Comparison of ENCODE assay signal across 19 cellular contexts in genomic region chr1:235624751-235625192, GRCh38. TPM values are rescaled to one million over a fixed set of nuclear protein-coding genes. Genes with fewer than 3 reads are reported as not detected.
A peak's percentile ranks its signal among the peaks of the same experiment; 100 is the strongest.
DNase-seq lines count a peak whose midpoint lies in the region; ATAC-seq, FAIRE-seq and TF ChIP-seq lines count a peak whose summit lies in the region.
"Had no signal": no experiment of that assay in that cellular context is flagged by ENCODE, and none has a peak within 500 bp of the region (broad histone marks: within the 10 kb centered on the region; RNA-seq: fewer than 3 reads in every experiment).

No MANE protein-coding gene starts in this region.

- H2AK5ac ChIP-seq in neuronal stem cell (ENCODE audit: low read depth, low read length): no peak overlapping the region

- peak overlapping the region; percentile 67 for H3K14ac ChIP-seq in neuronal stem cell (ENCODE audit: low read length)

- peak overlapping the region; percentile 78 for H4K8ac ChIP-seq in neuronal stem cell (ENCODE audit: low read depth, low read length)

- ATAC-seq in right lobe of liver: no peak
- ATAC-seq: left lobe of liver, natural killer cell had no signal

- no peak overlapping the region for H3K27ac ChIP-seq in endothelial cell of umbilical vein (ENCODE audit: insufficient read depth, low read depth, low read length)
- no peak overlapping the region for H3K27ac ChIP-seq in neuronal stem cell (replicated peaks; ENCODE audit: low read length)
- no peak overlapping the region for H3K27ac ChIP-seq in small intestine (ENCODE audit: low read depth in 1 of 2, low read length in 1 of 2)
- H3K27ac ChIP-seq in OCI-LY7 (ENCODE audit: low read depth, low read length, poor library complexity, severe bottlenecking): no peak overlapping the region
- H3K27ac ChIP-seq in right lobe of liver: no peak overlapping the region
- H3K27ac ChIP-seq: C4-2B had no signal

- dilution Hi-C loops in endothelial cell of umbilical vein (cut with MboI; ENCODE audit: extremely low pct_ligation_motif_present, low sequenced_read_pairs): no loop called here

- TF ChIP-seq POLR2A in endothelial cell of umbilical vein (IDR thresholded peaks at IDR 0.05; ENCODE audit: low read depth, low read length) (no peak), right lobe of liver (IDR thresholded peaks at IDR 0.05) (no peak)

- no CpG with 5 or more reads among the region's 6 CpGs for WGBS in neuronal stem cell (ENCODE audit: extremely low coverage in 2 of 2, insufficient read length in 2 of 2, insufficient replicate concordance in 1 of 2), 2 donors
- 35 to 63% (median 51%) methylated on average over 6 of the region's 6 CpGs for WGBS in small intestine, 3 donors
- WGBS in right lobe of liver (ENCODE audit: insufficient coverage, low coverage, low lambda C conversion rate, missing lambda C conversion rate): 31% methylated on average over 6 of the region's 6 CpGs

- H3K27me3 ChIP-seq in endothelial cell of umbilical vein (ENCODE audit: control insufficient read depth in 2 of 2, insufficient read depth in 2 of 2, low read length in 2 of 2): peaks cover 4 to 9% of the 10 kb centered on the region in 2 experiments
- H3K27me3 ChIP-seq in neuronal stem cell (ENCODE audit: control insufficient read depth in 3 of 3, insufficient read depth in 3 of 3, low read depth in 1 of 3, low read length in 3 of 3): no peaks in the 10 kb centered on the region
- H3K27me3 ChIP-seq in small intestine (ENCODE audit: control insufficient read depth in 2 of 2, insufficient read depth in 2 of 2, low read length in 2 of 2): peaks cover 0 to 2% of the 10 kb centered on the region in 2 donors
- no peaks in the 10 kb centered on the region for H3K27me3 ChIP-seq in right lobe of liver

- no peak overlapping the region for H2BK5ac ChIP-seq in neuronal stem cell (ENCODE audit: low read length)

- no peak overlapping the region for H2BK15ac ChIP-seq in neuronal stem cell (ENCODE audit: low read length)

- POLR2A ChIA-PET in endothelial cell of umbilical vein (lab: Charles Lee): no interaction called here
- POLR2A ChIA-PET in OCI-LY7 (lab: Charles Lee): interaction anchor here (1.0 kb wide), 1 partner anchor 235 kb away, joined by 3 read pairs; no protein-coding TSS in a partner anchor

- peak; percentile 45 for DNase-seq in GF-D8 (lab: John Stamatoyannopoulos, UW)
- DNase-seq in MV-4-11 (lab: John Stamatoyannopoulos, UW): peak; percentile 53
- peak; percentile 73 for DNase-seq in endothelial cell of umbilical vein (ENCODE audit: low read depth, low spot score)
- DNase-seq in neuronal stem cell (ENCODE audit: low spot score): no peak
- no peak for DNase-seq in small intestine
- DNase-seq in cortex of kidney (lab: John Stamatoyannopoulos, UW): no peak
- no peak for DNase-seq in OCI-LY7 (ENCODE audit: low spot score)
- no peak for DNase-seq in right lobe of liver
- DNase-seq: activated CD4-positive, alpha-beta T cell treated with anti-CD3 and anti-CD28 coated beads, Interleukin-2, amount 50 U/mL, for 1 hour; DMS79 treated with DMSO at 0.1 percent for 48 hours; effector memory CD4-positive, alpha-beta T cell; head of caudate nucleus; natural killer cell; NCI-H146; NCI-H748 treated with DMSO at 0.1 percent for 48 hours; stimulated activated naive CD4-positive, alpha-beta T cell had no signal

- no peak overlapping the region for H4K91ac ChIP-seq in neuronal stem cell (ENCODE audit: low read depth, low read length, poor library complexity)

- H3K23ac ChIP-seq in neuronal stem cell (ENCODE audit: low read depth, low read length, poor library complexity): no peak overlapping the region

- H3K4me2 ChIP-seq in endothelial cell of umbilical vein (ENCODE audit: insufficient read depth, low read length): no peak overlapping the region
- no peak overlapping the region for H3K4me2 ChIP-seq in neuronal stem cell (ENCODE audit: insufficient read depth, low read length, poor library complexity, severe bottlenecking)
- no peak overlapping the region for H3K4me2 ChIP-seq in OCI-LY7 (ENCODE audit: low read length)

- no peak overlapping the region for H2BK120ac ChIP-seq in neuronal stem cell (ENCODE audit: low read depth, low read length)

- H4K20me1 ChIP-seq in endothelial cell of umbilical vein (replicated peaks; ENCODE audit: control insufficient read depth, extremely low read depth, insufficient read depth, low read length): no peaks in the 10 kb centered on the region
- H4K20me1 ChIP-seq in OCI-LY7 (ENCODE audit: insufficient read depth, low read length): no peaks in the 10 kb centered on the region

- CTCF ChIA-PET in endothelial cell of umbilical vein (lab: Charles Lee) (interaction anchor here (1.4 kb wide), 1 partner anchor 24 kb away, joined by 4 read pairs; no protein-coding TSS in a partner anchor), OCI-LY7 (lab: Charles Lee; ENCODE audit: unreplicated experiment) (no interaction called here)

- H3K9ac ChIP-seq in endothelial cell of umbilical vein (replicated peaks; ENCODE audit: extremely low read depth, insufficient read depth, low read length): no peak overlapping the region
- no peak overlapping the region for H3K9ac ChIP-seq in neuronal stem cell (ENCODE audit: low read depth, low read length, poor library complexity)

- no peak overlapping the region for H3K4ac ChIP-seq in neuronal stem cell (ENCODE audit: low read length)

- H2AFZ ChIP-seq in endothelial cell of umbilical vein (ENCODE audit: low read depth, low read length) (no peak overlapping the region), neuronal stem cell (ENCODE audit: low read length) (no peak overlapping the region), OCI-LY7 (ENCODE audit: low read length) (no peak overlapping the region)

- H3K4me1 ChIP-seq in endothelial cell of umbilical vein (ENCODE audit: control insufficient read depth, extremely low read depth, insufficient read depth, low read length) (no peaks in the 10 kb centered on the region), neuronal stem cell (ENCODE audit: control insufficient read depth in 2 of 2, insufficient read depth in 1 of 2, low read depth in 1 of 2, low read length in 2 of 2) (peaks cover 0 to 6% of the 10 kb centered on the region in 2 donors), small intestine (ENCODE audit: control insufficient read depth in 2 of 2, insufficient read depth in 1 of 2, low read depth in 1 of 2, low read length in 1 of 2) (no peaks in the 10 kb centered on the region), OCI-LY7 (ENCODE audit: insufficient read depth, low read length, poor library complexity, severe bottlenecking) (no peaks in the 10 kb centered on the region), right lobe of liver (no peaks in the 10 kb centered on the region)

- H3K9me3 ChIP-seq in endothelial cell of umbilical vein (replicated peaks; ENCODE audit: control insufficient read depth, insufficient read depth, low read length) (no peaks in the 10 kb centered on the region), neuronal stem cell (replicated peaks in 1 of 2; ENCODE audit: control insufficient read depth in 2 of 2, insufficient read depth in 1 of 2, low read depth in 1 of 2, low read length in 2 of 2) (no peaks in the 10 kb centered on the region), small intestine (ENCODE audit: control insufficient read depth, low read depth) (no peaks in the 10 kb centered on the region), OCI-LY7 (ENCODE audit: low read length) (no peaks in the 10 kb centered on the region), right lobe of liver (no peaks in the 10 kb centered on the region)

- FAIRE-seq in endothelial cell of umbilical vein (lab: Jason Lieb, UNC) (no peak), small intestine (lab: Jason Lieb, UNC) (no peak)

- H3K4me3 ChIP-seq in endothelial cell of umbilical vein (replicated peaks in 1 of 3; ENCODE audit: insufficient read depth in 1 of 3, low read depth in 1 of 3, low read length in 3 of 3) (no peak overlapping the region), neuronal stem cell (ENCODE audit: low read length in 2 of 2) (peak overlapping the region in 1 of 2 donors; percentile 39), small intestine (ENCODE audit: low read depth in 1 of 2, low read length in 2 of 2) (no peak overlapping the region), OCI-LY7 (ENCODE audit: low read depth, low read length, poor library complexity, severe bottlenecking) (no peak overlapping the region), right lobe of liver (no peak overlapping the region)

- intact Hi-C loops in endothelial cell of umbilical vein (cut with micrococcal nuclease): loop anchor here (2.0 kb wide), 1 partner anchor 16 kb away; no protein-coding TSS in a partner anchor
- intact Hi-C loops in OCI-LY7 (cut with micrococcal nuclease; ENCODE audit: unreplicated experiment): no loop called here
- intact Hi-C loops in right lobe of liver (cut with DNase I): no loop called here

- no peak overlapping the region for H3K18ac ChIP-seq in neuronal stem cell (ENCODE audit: low read length)

- no peaks in the 10 kb centered on the region for H3K79me1 ChIP-seq in neuronal stem cell (ENCODE audit: low read depth, low read length)

- peak overlapping the region; percentile 19 for H2BK12ac ChIP-seq in neuronal stem cell (ENCODE audit: low read length)

- TF ChIP-seq CTCF in endothelial cell of umbilical vein (IDR thresholded peaks at IDR 0.05; ENCODE audit: extremely low read depth in 1 of 2, insufficient read depth in 1 of 2, low read depth in 1 of 2, low read length in 2 of 2): no peak
- no peak for TF ChIP-seq CTCF in OCI-LY7 (conservative IDR thresholded peaks at IDR 0.05; ENCODE audit: low read length)
- no peak for TF ChIP-seq CTCF in right lobe of liver (IDR thresholded peaks at IDR 0.05)

- H3K36me3 ChIP-seq in endothelial cell of umbilical vein (ENCODE audit: control insufficient read depth in 2 of 2, extremely low read depth in 1 of 2, insufficient read depth in 2 of 2, low read length in 2 of 2): no peaks in the 10 kb centered on the region
- no peaks in the 10 kb centered on the region for H3K36me3 ChIP-seq in neuronal stem cell (replicated peaks in 1 of 2; ENCODE audit: control insufficient read depth in 2 of 2, insufficient read depth in 2 of 2, low read length in 2 of 2)
- H3K36me3 ChIP-seq in small intestine (ENCODE audit: control insufficient read depth in 2 of 2, insufficient read depth in 2 of 2, low read length in 2 of 2): no peaks in the 10 kb centered on the region
- H3K36me3 ChIP-seq in OCI-LY7 (ENCODE audit: insufficient read depth, low read length): no peaks in the 10 kb centered on the region
- no peaks in the 10 kb centered on the region for H3K36me3 ChIP-seq in right lobe of liver

- no peaks in the 10 kb centered on the region for H3K9me2 ChIP-seq in OCI-LY7 (ENCODE audit: insufficient read depth, low read length)

- no TSS peak for BruUV-seq in endothelial cell of umbilical vein (replicated peaks; lab: Mats Ljungman, UMichigan)
- no TSS peak for BruUV-seq in OCI-LY7 (replicated peaks; lab: Mats Ljungman, UMichigan)

- H3K9me1 ChIP-seq in endothelial cell of umbilical vein (replicated peaks; ENCODE audit: control insufficient read depth, extremely low read depth, insufficient read depth, low read length): no peaks in the 10 kb centered on the region

- H3K79me2 ChIP-seq in endothelial cell of umbilical vein (ENCODE audit: control insufficient read depth, insufficient read depth, low read length) (no peaks in the 10 kb centered on the region), OCI-LY7 (ENCODE audit: insufficient read depth, low read depth, low read length) (no peaks in the 10 kb centered on the region)

RNA-seq across cellular contexts. Expression of gene GNG4, which starts 24.8 kb away (rescaled TPM):
- not detected in 2 replicates for total RNA-seq in endothelial cell of umbilical vein
- 0.10 TPM in 2 replicates for polyA plus RNA-seq in endothelial cell of umbilical vein
- not detected in 2 replicates for polyA plus RNA-seq in endothelial cell of umbilical vein (2011; cell fraction: cytosol; rRNA removed)
- polyA plus RNA-seq in endothelial cell of umbilical vein (2011; cell fraction: nucleus; rRNA removed): not detected in 2 replicates
- not detected in 2 replicates for polyA plus RNA-seq in endothelial cell of umbilical vein (2012)
- not detected in 2 replicates for polyA minus RNA-seq in endothelial cell of umbilical vein
- polyA minus RNA-seq in endothelial cell of umbilical vein (2011; cell fraction: cytosol; rRNA and poly(A)+ RNA removed): not detected
- not detected in 2 replicates for polyA minus RNA-seq in endothelial cell of umbilical vein (2011; cell fraction: nucleus; rRNA and poly(A)+ RNA removed)
- polyA plus RNA-seq in neuronal stem cell (2013, experiment 1 of 2): 26.0 TPM
- polyA plus RNA-seq in neuronal stem cell (2013, experiment 2 of 2): 27.9 TPM
- 1 to 10 TPM; 1.6 to 6.8 (median 3.6) TPM for polyA plus RNA-seq in small intestine
- total RNA-seq in OCI-LY7 (2014; rRNA removed; shearing (Covaris generic)): not detected in 2 replicates
- total RNA-seq in OCI-LY7 (2022): not detected in 2 replicates
- total RNA-seq in right lobe of liver: under 1 TPM in 2 of 6 experiments, not detected in 4; 0.18 to 0.50 TPM
- total RNA-seq: left lobe of liver, ureter had no signal

Comparison
In these comparisons a context has a peak if more than half of its experiments do, and no peak if none do; other contexts are left out.
1. DNase-seq: peak in GF-D8 (single experiment), MV-4-11 (single experiment) and endothelial cell of umbilical vein (single experiment); none in neuronal stem cell (single experiment), small intestine (single experiment), cortex of kidney (single experiment), OCI-LY7 (single experiment) and right lobe of liver (0 of 3).